ENCODE assay signal across 26 cellular contexts in genomic region chr11:28702871-28703270, GRCh38.
"Had no signal": no experiment of that assay in that cellular context is flagged by ENCODE, and none has a peak within 500 bp of the region (broad histone marks: within the 10 kb centered on the region; RNA-seq: fewer than 3 reads in every experiment).

No MANE protein-coding gene starts in this region.

- H3K27ac Mint-ChIP-seq: activated CD4-positive, alpha-beta T cell treated with anti-CD3 and anti-CD28 coated beads, Interleukin-2, amount 10 ng/mL, durations not matched to agents 7 days and 5 days; activated CD8-positive, alpha-beta memory T cell treated with anti-CD3 and anti-CD28 coated beads, Interleukin-2, amount 10 ng/mL, durations not matched to agents 7 days and 5 days; activated CD8-positive, alpha-beta T cell treated with anti-CD3 and anti-CD28 coated beads for 36 hours; activated naive CD4-positive, alpha-beta T cell treated with anti-CD3 and anti-CD28 coated beads, Interleukin-2, amount 50 U/mL, for 72 hours; activated T-helper 1 cell treated with anti-CD3 and anti-CD28 coated beads, Interleukin-12 subunit alpha, Interleukin-12 subunit beta, Interleukin-2, Interleukin-4 antibody, amounts not matched to agents 30 ng/mL and 10 ng/mL and 1 ng/mL, durations not matched to agents 14 hours and 24 hours and 36 hours; brain; naive thymus-derived CD8-positive, alpha-beta T cell; neural progenitor cell; type B pancreatic cell had no signal

- H3K27me3 ChIP-seq: gastroesophageal sphincter, neural progenitor cell, sigmoid colon, testis, vagina had no signal

- H2AFZ ChIP-seq: neural progenitor cell had no signal

- H3K9ac ChIP-seq: neural progenitor cell had no signal

- H3K36me3 Mint-ChIP-seq: activated CD8-positive, alpha-beta memory T cell treated with anti-CD3 and anti-CD28 coated beads, Interleukin-2, amount 10 ng/mL, durations not matched to agents 7 days and 5 days; activated naive CD4-positive, alpha-beta T cell treated with anti-CD3 and anti-CD28 coated beads, Interleukin-2, amount 50 U/mL, for 72 hours; brain; neural progenitor cell; type B pancreatic cell had no signal

- DNase-seq: activated CD4-positive, alpha-beta T cell treated with anti-CD3 and anti-CD28 coated beads, Interleukin-2, amount 10 ng/mL, durations not matched to agents 7 days and 5 days; activated CD4-positive, CD25-positive, alpha-beta regulatory T cell treated with anti-CD3 and anti-CD28 coated beads, Interleukin-2, amount 50 U/mL, for 72 hours; activated CD8-positive, alpha-beta memory T cell treated with anti-CD3 and anti-CD28 coated beads, Interleukin-2, amount 10 ng/mL, durations not matched to agents 7 days and 5 days; activated CD8-positive, alpha-beta T cell treated with anti-CD3 and anti-CD28 coated beads for 36 hours; activated gamma-delta T cell treated with Interleukin-2 at 50 U/mL for 16 hours; aorta; effector memory CD4-positive, alpha-beta T cell; head of caudate nucleus; hypothalamus; naive thymus-derived CD8-positive, alpha-beta T cell; retina; sigmoid colon; stimulated activated CD4-positive, alpha-beta T cell treated with anti-CD3 and anti-CD28 coated beads, Interleukin-4, amount 100 ng/mL, for 1 hour; stimulated activated naive CD4-positive, alpha-beta T cell; testis; WERI-Rb-1 had no signal

- H3K27ac ChIP-seq: gastroesophageal sphincter, neural progenitor cell, sigmoid colon, testis, vagina, WERI-Rb-1 had no signal

- ATAC-seq: activated CD8-positive, alpha-beta memory T cell treated with anti-CD3 and anti-CD28 coated beads, Interleukin-2, amount 10 ng/mL, durations not matched to agents 7 days and 5 days; activated CD8-positive, alpha-beta T cell treated with anti-CD3 and anti-CD28 coated beads for 36 hours; activated naive CD4-positive, alpha-beta T cell treated with anti-CD3 and anti-CD28 coated beads, Interleukin-2, amount 50 U/mL, for 72 hours; gastroesophageal sphincter; naive thymus-derived CD8-positive, alpha-beta T cell had no signal

- H3K27me3 Mint-ChIP-seq: activated CD4-positive, alpha-beta T cell treated with anti-CD3 and anti-CD28 coated beads, Interleukin-2, amount 10 ng/mL, durations not matched to agents 7 days and 5 days; activated CD8-positive, alpha-beta memory T cell treated with anti-CD3 and anti-CD28 coated beads, Interleukin-2, amount 10 ng/mL, durations not matched to agents 7 days and 5 days; activated CD8-positive, alpha-beta T cell treated with anti-CD3 and anti-CD28 coated beads for 36 hours; central memory CD8-positive, alpha-beta T cell; naive thymus-derived CD8-positive, alpha-beta T cell; type B pancreatic cell had no signal

- H3K9me3 Mint-ChIP-seq: activated CD4-positive, alpha-beta T cell treated with anti-CD3 and anti-CD28 coated beads, Interleukin-2, amount 10 ng/mL, durations not matched to agents 7 days and 5 days; activated T-helper 1 cell treated with anti-CD3 and anti-CD28 coated beads, Interleukin-12 subunit alpha, Interleukin-12 subunit beta, Interleukin-2, Interleukin-4 antibody, amounts not matched to agents 30 ng/mL and 10 ng/mL and 1 ng/mL, durations not matched to agents 14 hours and 24 hours and 36 hours; brain; neural progenitor cell had no signal

- H3K4me3 Mint-ChIP-seq: activated CD4-positive, alpha-beta T cell treated with anti-CD3 and anti-CD28 coated beads, Interleukin-2, amount 10 ng/mL, durations not matched to agents 7 days and 5 days; activated CD8-positive, alpha-beta memory T cell treated with anti-CD3 and anti-CD28 coated beads, Interleukin-2, amount 10 ng/mL, durations not matched to agents 7 days and 5 days; activated CD8-positive, alpha-beta T cell treated with anti-CD3 and anti-CD28 coated beads for 36 hours; activated T-helper 1 cell treated with anti-CD3 and anti-CD28 coated beads, Interleukin-12 subunit alpha, Interleukin-12 subunit beta, Interleukin-2, Interleukin-4 antibody, amounts not matched to agents 30 ng/mL and 10 ng/mL and 1 ng/mL, durations not matched to agents 14 hours and 24 hours and 36 hours; brain; central memory CD8-positive, alpha-beta T cell; naive thymus-derived CD8-positive, alpha-beta T cell; neural progenitor cell; type B pancreatic cell had no signal

- H3K4me3 ChIP-seq: gastroesophageal sphincter, neural progenitor cell, sigmoid colon, testis, vagina had no signal

- H3K9me3 ChIP-seq: gastroesophageal sphincter, sigmoid colon, testis, vagina had no signal

- FAIRE-seq: colon, TTC549 had no signal

- H3K4me1 Mint-ChIP-seq: activated CD4-positive, alpha-beta T cell treated with anti-CD3 and anti-CD28 coated beads, Interleukin-2, amount 10 ng/mL, durations not matched to agents 7 days and 5 days; activated CD8-positive, alpha-beta memory T cell treated with anti-CD3 and anti-CD28 coated beads, Interleukin-2, amount 10 ng/mL, durations not matched to agents 7 days and 5 days; central memory CD8-positive, alpha-beta T cell; naive thymus-derived CD8-positive, alpha-beta T cell; neural progenitor cell had no signal

- H3K4me1 ChIP-seq: gastroesophageal sphincter, neural progenitor cell, sigmoid colon, testis, vagina had no signal

- H3K4me2 ChIP-seq: neural progenitor cell had no signal

- H3K36me3 ChIP-seq: gastroesophageal sphincter, neural progenitor cell, sigmoid colon, vagina, WERI-Rb-1 had no signal
